ENCODE assay signal across 8 cellular contexts in the genomic region with DNA sequence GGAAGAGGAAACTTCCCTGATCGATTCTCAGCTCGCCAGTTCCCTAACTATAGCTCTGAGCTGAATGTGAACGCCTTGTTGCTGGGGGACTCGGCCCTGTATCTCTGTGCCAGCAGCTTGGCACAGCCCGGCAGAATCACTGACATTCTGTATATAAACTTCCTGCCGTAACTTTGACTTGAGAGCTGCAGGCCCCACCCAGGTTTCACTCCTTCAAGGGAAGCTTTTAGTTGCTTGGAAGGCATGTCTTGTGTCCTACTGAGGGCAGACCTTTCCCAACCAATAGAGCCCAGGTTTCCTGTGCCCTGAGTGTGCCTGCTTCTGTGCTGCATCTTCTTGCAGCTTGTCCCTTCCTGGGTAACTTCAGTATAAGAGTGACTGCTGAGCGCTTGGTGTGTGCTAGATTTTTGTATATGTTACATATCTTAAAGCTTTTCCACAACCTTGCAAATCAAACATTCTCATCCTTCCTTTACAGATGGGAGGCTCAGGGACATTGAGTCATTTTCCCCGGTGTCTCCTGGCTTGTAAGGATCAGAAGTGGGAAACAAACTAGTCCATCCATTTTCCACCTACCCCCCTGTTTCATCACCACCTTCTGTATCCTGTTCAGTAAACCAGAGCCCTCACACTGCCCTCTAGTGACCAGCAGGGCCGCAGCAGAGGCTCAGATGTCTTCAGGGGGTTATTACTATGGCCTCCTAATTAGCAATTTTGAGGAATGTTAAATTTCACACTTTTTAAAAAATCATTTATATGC.
DNase-seq lines count a peak whose midpoint lies in the region; ATAC-seq and TF ChIP-seq lines count a peak whose summit lies in the region.

No MANE protein-coding gene starts in this region.

- ATAC-seq in GM21423 (IDR thresholded peaks at IDR 0.05; ENCODE audit: unreplicated experiment), result peak; percentile 58

- H2BK12ac ChIP-seq in mesenchymal stem cell (ENCODE audit: low read length in 2 of 2), result no peak overlapping the region

- H3K27me3 ChIP-seq in KMS-11 (ENCODE audit: insufficient read depth, low read depth) (no peaks in the 10 kb centered on the region), mesenchymal stem cell (ENCODE audit: control insufficient read depth in 1 of 2, insufficient read depth in 1 of 2, low read length in 2 of 2) (peaks cover 1 to 14% of the 10 kb centered on the region in 2 experiments), thyroid gland (no peaks in the 10 kb centered on the region)

- H2BK15ac ChIP-seq in mesenchymal stem cell (ENCODE audit: low read depth, poor library complexity, severe bottlenecking), result no peak overlapping the region

- no peak overlapping the region for H2BK120ac ChIP-seq in mesenchymal stem cell (ENCODE audit: low read depth, low read length)

- H3K9me3 ChIP-seq in mesenchymal stem cell (ENCODE audit: control insufficient read depth, low read length), result no peaks in the 10 kb centered on the region
- H3K9me3 ChIP-seq in thyroid gland, result no peaks in the 10 kb centered on the region

- H4K8ac ChIP-seq in mesenchymal stem cell (ENCODE audit: low read length), result no peak overlapping the region

- peak; percentile 16 for DNase-seq in ELF-1 (ENCODE audit: low read depth, low spot score)
- peak; percentile 23 for DNase-seq in activated CD4-positive, CD25-positive, alpha-beta regulatory T cell treated with anti-CD3 and anti-CD28 coated beads, Interleukin-2, amount 50 U/mL, for 16 hours (ENCODE audit: low read depth, low spot score)
- peak; percentile 77 for DNase-seq in choroid plexus epithelial cell (ENCODE audit: low read depth)
- peak; percentile 69 for DNase-seq in mesenchymal stem cell
- peak; percentile 35 to 41 for DNase-seq in thyroid gland
- no peak for DNase-seq in NCI-H1694 (lab: John Stamatoyannopoulos, UW)

- H3K4me2 ChIP-seq in KMS-11, result no peak overlapping the region
- H3K4me2 ChIP-seq in mesenchymal stem cell (ENCODE audit: low read length, poor library complexity, severe bottlenecking), result no peak overlapping the region

- no peak overlapping the region for H3K14ac ChIP-seq in mesenchymal stem cell (ENCODE audit: low read length in 2 of 2)

- H3K4me1 ChIP-seq in KMS-11 (ENCODE audit: low read depth, poor library complexity, severe bottlenecking) (peaks cover 8% of the 10 kb centered on the region), mesenchymal stem cell (ENCODE audit: control insufficient read depth, insufficient read depth, low read depth, low read length) (peaks cover 2% of the 10 kb centered on the region), thyroid gland (peaks cover 0 to 19% of the 10 kb centered on the region in 2 donors)

- H3K4ac ChIP-seq in mesenchymal stem cell (ENCODE audit: low read depth in 1 of 2, low read length in 2 of 2), result no peak overlapping the region

- WGBS in mesenchymal stem cell, result 64% methylated on average over 7 of the region's 9 CpGs
- WGBS in thyroid gland, 2 donors, result 56 to 63% methylated on average over 9 of the region's 9 CpGs

- H4K91ac ChIP-seq in mesenchymal stem cell (ENCODE audit: low read length), result no peak overlapping the region

- H2AFZ ChIP-seq in KMS-11 (ENCODE audit: low read depth), result no peak overlapping the region
- H2AFZ ChIP-seq in mesenchymal stem cell (ENCODE audit: low read depth, low read length), result no peak overlapping the region

- H3K36me3 ChIP-seq in KMS-11 (ENCODE audit: insufficient read depth), result no peaks in the 10 kb centered on the region
- no peaks in the 10 kb centered on the region for H3K36me3 ChIP-seq in mesenchymal stem cell (ENCODE audit: control insufficient read depth in 1 of 2, insufficient read depth in 2 of 2, low read depth in 1 of 2, low read length in 2 of 2)
- H3K36me3 ChIP-seq in thyroid gland, result no peaks in the 10 kb centered on the region

- H2BK5ac ChIP-seq in mesenchymal stem cell (ENCODE audit: low read depth, low read length, poor library complexity, severe bottlenecking), result no peak overlapping the region

- no peaks in the 10 kb centered on the region for H3K79me2 ChIP-seq in KMS-11 (ENCODE audit: insufficient read depth, low read depth)

- H3K9ac ChIP-seq in KMS-11 (no peak overlapping the region), mesenchymal stem cell (ENCODE audit: low read length) (no peak overlapping the region)

- TF ChIP-seq POLR2A in thyroid gland (IDR thresholded peaks at IDR 0.05), result no peak

- H3K4me3 ChIP-seq in KMS-11 (IDR thresholded peaks at IDR 0.05; ENCODE audit: insufficient read depth, low read depth, low read length) (no peak overlapping the region), choroid plexus epithelial cell (ENCODE audit: low read depth, low read length) (no peak overlapping the region), mesenchymal stem cell (ENCODE audit: insufficient read depth in 1 of 2, low read depth in 1 of 2, low read length in 2 of 2) (no peak overlapping the region), thyroid gland (replicated peaks in 1 of 3) (no peak overlapping the region)

- H3K27ac ChIP-seq in KMS-11 (no peak overlapping the region), mesenchymal stem cell (ENCODE audit: low read length, poor library complexity, severe bottlenecking) (no peak overlapping the region), thyroid gland (no peak overlapping the region)

- no peaks in the 10 kb centered on the region for H3K79me1 ChIP-seq in mesenchymal stem cell (replicated peaks; ENCODE audit: low read length, poor library complexity, severe bottlenecking)

- no peak overlapping the region for H3K23ac ChIP-seq in mesenchymal stem cell (ENCODE audit: low read length in 2 of 2)

- H4K20me1 ChIP-seq in KMS-11 (ENCODE audit: insufficient read depth), result no peaks in the 10 kb centered on the region

- TF ChIP-seq CTCF in KMS-11 (conservative IDR thresholded peaks at IDR 0.05; ENCODE audit: low read depth, low read length) (peak; percentile 86), choroid plexus epithelial cell (conservative IDR thresholded peaks at IDR 0.05; ENCODE audit: low read depth, low read length) (peak; percentile 97), thyroid gland (IDR thresholded peaks at IDR 0.05) (peak in 5 of 6 experiments; percentile 34 to 69 (median 46))

- no peak overlapping the region for H3K18ac ChIP-seq in mesenchymal stem cell (ENCODE audit: low read depth in 1 of 2, low read length in 2 of 2)

- no peak overlapping the region for H2AK5ac ChIP-seq in mesenchymal stem cell (ENCODE audit: low read length, severe bottlenecking)

- intact Hi-C loops in thyroid gland (cut with DNase I), result no loop called here

Comparison
In these comparisons a context has a peak if more than half of its experiments do, and no peak if none do; other contexts are left out.
1. CTCF ChIP-seq: peak in every context shown above with its lines; median percentile 97 in choroid plexus epithelial cell; 86 in KMS-11; 46 in thyroid gland.